ENCODE assay signal across 1 cellular context in genomic region chr4:103567591-103567990, GRCh38.
TF ChIP-seq lines count a peak whose summit lies in the region.

No MANE protein-coding gene starts in this region.

TF ChIP-seq in HepG2, 621 proteins besides CTCF, POLR2A, EP300 and RAD21:
- TF ChIP-seq ZNF652 (CRISPR knock-in tag; IDR thresholded peaks at IDR 0.05; ENCODE audit: borderline replicate concordance, low read depth) (no peak), CC2D1A (CRISPR knock-in tag; IDR thresholded peaks at IDR 0.05) (no peak)
